8 cellular contexts compared by ENCODE assay signal in genomic region chr20:22684072-22684762, GRCh38.
DNase-seq lines count a peak whose midpoint lies in the region; ATAC-seq and TF ChIP-seq lines count a peak whose summit lies in the region.

No MANE protein-coding gene starts in this region.

- H3K9me3 ChIP-seq in right atrium auricular region: no peaks in the 10 kb centered on the region

- no peak overlapping the region for H3K4me3 ChIP-seq in right atrium auricular region

- TF ChIP-seq CTCF in right atrium auricular region (IDR thresholded peaks at IDR 0.05): peak; percentile 68 to 90

- no peaks in the 10 kb centered on the region for H3K4me1 ChIP-seq in right atrium auricular region

- peak; percentile 57 for ATAC-seq in GM18870 (IDR thresholded peaks at IDR 0.05; ENCODE audit: unreplicated experiment)
- peak; percentile 86 for ATAC-seq in HG03342 (IDR thresholded peaks at IDR 0.05; ENCODE audit: unreplicated experiment)
- ATAC-seq in HG02970 (IDR thresholded peaks at IDR 0.05; ENCODE audit: low FRiP score, unreplicated experiment): no peak

- no peak overlapping the region for H3K27ac ChIP-seq in right atrium auricular region

- H3K27me3 ChIP-seq in right atrium auricular region: no peaks in the 10 kb centered on the region

- DNase-seq in COLO829 (ENCODE audit: low spot score) (peak; percentile 70), NCI-H526 (lab: John Stamatoyannopoulos, UW) (peak; percentile 65 to 88), amniotic stem cell (lab: John Stamatoyannopoulos, UW) (peak; percentile 56), right atrium auricular region (ENCODE audit: low spot score) (peak; percentile 78), retina (peak; percentile 87)

- H3K36me3 ChIP-seq in right atrium auricular region: no peaks in the 10 kb centered on the region
